ENCODE assay signal across 9 cellular contexts in the genomic region with DNA sequence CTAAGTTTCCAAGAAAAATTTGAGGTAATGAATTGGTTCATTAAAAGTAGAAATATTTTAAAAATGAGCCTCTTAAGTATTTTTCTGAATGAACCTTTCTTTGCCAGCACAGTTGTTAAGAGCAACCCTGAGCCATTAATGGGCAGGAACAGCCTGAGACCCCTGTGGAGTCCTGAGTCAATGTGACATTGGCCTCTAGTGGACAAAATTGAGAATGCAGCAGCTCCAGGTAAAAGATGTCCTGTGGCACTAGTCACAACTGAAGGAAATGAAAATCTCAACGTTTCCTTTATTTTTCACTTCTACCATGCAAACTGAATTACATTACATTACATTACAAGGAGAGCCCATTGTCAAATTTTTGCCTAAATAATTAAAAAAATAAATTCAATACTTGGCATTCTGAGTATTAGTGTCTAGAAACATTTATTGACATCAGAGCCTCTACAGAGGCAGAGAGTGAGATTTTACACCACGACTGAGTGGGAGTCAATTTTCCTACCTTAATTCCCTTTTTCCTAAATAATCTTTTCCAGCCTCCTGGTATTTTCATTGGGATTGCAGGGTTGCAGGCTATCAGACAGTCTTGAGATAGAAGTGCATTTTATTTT.
DNase-seq lines count a peak whose midpoint lies in the region; ATAC-seq and TF ChIP-seq lines count a peak whose summit lies in the region.
"Had no signal": no experiment of that assay in that cellular context is flagged by ENCODE, and none has a peak within 500 bp of the region (broad histone marks: within the 10 kb centered on the region; RNA-seq: fewer than 3 reads in every experiment).

No MANE protein-coding gene starts in this region.

- peak; percentile 86 to 97 (median 94) for TF ChIP-seq CTCF in heart right ventricle (IDR thresholded peaks at IDR 0.05)

- H3K27ac Mint-ChIP-seq in activated naive CD8-positive, alpha-beta T cell treated with anti-CD3 and anti-CD28 coated beads for 36 hours: no peak overlapping the region

- no peak overlapping the region for H3K4me3 ChIP-seq in heart right ventricle
- H3K4me3 ChIP-seq: BLaER1 treated with 17β-estradiol and CSF1 and Interleukin-3, amounts not matched to agents 10 nM and 100 nM had no signal

- intact Hi-C loops in heart right ventricle (cut with DNase I) (loop anchor here (1.0 to 5.0 kb wide), 6 partner anchors 197 to 1958 kb away; a partner anchor contains a TSS), sciatic nerve (cut with DNase I) (no loop called here)

- peaks cover 0 to 23% (median 0%) of the 10 kb centered on the region in 9 donors for H3K36me3 ChIP-seq in heart right ventricle

- peak in 7 of 8 donors; percentile 75 to 84 (median 80) for ATAC-seq in heart right ventricle
- peak; percentile 88 for ATAC-seq in sciatic nerve

- H3K9me3 Mint-ChIP-seq in activated naive CD8-positive, alpha-beta T cell treated with anti-CD3 and anti-CD28 coated beads for 36 hours: no peaks in the 10 kb centered on the region

- 27 to 33% methylated on average over 2 of the region's 2 CpGs for WGBS in heart right ventricle, 2 donors

- DNase-seq in NCI-H524 (lab: John Stamatoyannopoulos, UW) (peak; percentile 61 to 80), NCI-H524 treated with DMSO at 0.1 percent for 48 hours (lab: John Stamatoyannopoulos, UW) (no peak), H4 (ENCODE audit: low spot score) (peak; percentile 62), Kasumi-1 (lab: John Stamatoyannopoulos, UW) (peak; percentile 70 to 75), RKO (ENCODE audit: low spot score) (peak; percentile 79), heart right ventricle (peak in 1 of 2 donors; percentile 72), sciatic nerve (ENCODE audit: low spot score) (peak; percentile 73)
- DNase-seq in activated naive CD8-positive, alpha-beta T cell treated with anti-CD3 and anti-CD28 coated beads for 36 hours: peak; percentile 45

- H3K9me3 ChIP-seq in heart right ventricle: no peaks in the 10 kb centered on the region
- H3K9me3 ChIP-seq: BLaER1 treated with 17β-estradiol and CSF1 and Interleukin-3, amounts not matched to agents 10 nM and 100 nM had no signal

- no peaks in the 10 kb centered on the region for H3K27me3 ChIP-seq in heart right ventricle
- H3K27me3 ChIP-seq: BLaER1 treated with 17β-estradiol and CSF1 and Interleukin-3, amounts not matched to agents 10 nM and 100 nM had no signal

- H3K27ac ChIP-seq in heart right ventricle: no peak overlapping the region
- H3K27ac ChIP-seq: BLaER1 treated with 17β-estradiol and CSF1 and Interleukin-3, amounts not matched to agents 10 nM and 100 nM had no signal

- H3K4me3 Mint-ChIP-seq in activated naive CD8-positive, alpha-beta T cell treated with anti-CD3 and anti-CD28 coated beads for 36 hours: no peak overlapping the region

- H3K27me3 Mint-ChIP-seq in activated naive CD8-positive, alpha-beta T cell treated with anti-CD3 and anti-CD28 coated beads for 36 hours: peaks cover 3% of the 10 kb centered on the region

- peaks cover 3% of the 10 kb centered on the region for H3K4me1 Mint-ChIP-seq in activated naive CD8-positive, alpha-beta T cell treated with anti-CD3 and anti-CD28 coated beads for 36 hours

- H3K36me3 Mint-ChIP-seq in activated naive CD8-positive, alpha-beta T cell treated with anti-CD3 and anti-CD28 coated beads for 36 hours: no peaks in the 10 kb centered on the region

- H3K4me1 ChIP-seq in heart right ventricle: peaks cover 0 to 6% (median 0%) of the 10 kb centered on the region in 9 donors
